In genomic region chr6:162379762-162380409, GRCh38 we compare ENCODE assay signal across 30 cellular contexts.
A peak's percentile ranks its signal among the peaks of the same experiment; 100 is the strongest.
DNase-seq lines count a peak whose midpoint lies in the region; ATAC-seq and TF ChIP-seq lines count a peak whose summit lies in the region.
"Had no signal": no experiment of that assay in that cellular context is flagged by ENCODE, and none has a peak within 500 bp of the region (broad histone marks: within the 10 kb centered on the region; RNA-seq: fewer than 3 reads in every experiment).

No MANE protein-coding gene starts in this region.

- intact Hi-C loops in Right ventricle myocardium superior (cut with DNase I): no loop called here
- intact Hi-C loops in vagina (cut with DNase I): no loop called here

- peak overlapping the region; percentile 66 for H3K27ac Mint-ChIP-seq in chondrocyte (ENCODE audit: unreplicated experiment)
- peak overlapping the region; percentile 17 to 92 (median 87) for H3K27ac Mint-ChIP-seq in nephron
- H3K27ac Mint-ChIP-seq: activated CD8-positive, alpha-beta T cell treated with anti-CD3 and anti-CD28 coated beads, Interleukin-2, amount 10 ng/mL, durations not matched to agents 7 days and 5 days; activated T-helper 17 cell treated with anti-CD3 and anti-CD28 coated beads, Interleukin-2, amount 50 U/mL, for 72 hours; B cell; CD4-positive, alpha-beta memory T cell; HFFc6; T-cell had no signal

- no peak overlapping the region for H3K4me3 Mint-ChIP-seq in chondrocyte (ENCODE audit: unreplicated experiment)
- no peak overlapping the region for H3K4me3 Mint-ChIP-seq in nephron
- H3K4me3 Mint-ChIP-seq: activated CD8-positive, alpha-beta T cell treated with anti-CD3 and anti-CD28 coated beads, Interleukin-2, amount 10 ng/mL, durations not matched to agents 7 days and 5 days; activated T-helper 17 cell treated with anti-CD3 and anti-CD28 coated beads, Interleukin-2, amount 50 U/mL, for 72 hours; B cell; CD4-positive, alpha-beta memory T cell; HFFc6; neural progenitor cell; T-cell had no signal

- DNase-seq in DMS53 (lab: John Stamatoyannopoulos, UW): peak; percentile 75
- peak; percentile 32 to 42 for DNase-seq in SHP77 (lab: John Stamatoyannopoulos, UW)
- no peak for DNase-seq in chondrocyte (ENCODE audit: low spot score)
- DNase-seq in Right ventricle myocardium superior: no peak
- DNase-seq in vagina (ENCODE audit: extremely low spot score in 2 of 2): no peak
- DNase-seq in central memory CD4-positive, alpha-beta T cell: no peak
- DNase-seq: activated CD4-positive, alpha-beta T cell treated with anti-CD3 and anti-CD28 coated beads for 4 hours; activated CD8-positive, alpha-beta T cell treated with anti-CD3 and anti-CD28 coated beads, Interleukin-2, amount 10 ng/mL, durations not matched to agents 7 days and 5 days; activated naive CD4-positive, alpha-beta T cell treated with anti-CD3 and anti-CD28 coated beads, Interleukin-2, amount 50 U/mL, for 16 hours; anterior cingulate cortex; CD4-positive, alpha-beta memory T cell; cerebellar nuclear complex; dorsolateral prefrontal cortex; HFFc6; KBM-7; left ventricle myocardium inferior; mesendoderm; NCI-H1417; NCI-H226; NCI-H82; stimulated activated CD4-positive, alpha-beta T cell treated with anti-CD3 and anti-CD28 coated beads, Interleukin-4, amount 100 ng/mL, for 4 hours; T-cell; WERI-Rb-1 had no signal

- H3K27ac ChIP-seq in vagina: no peak overlapping the region
- H3K27ac ChIP-seq in gastroesophageal sphincter: no peak overlapping the region
- H3K27ac ChIP-seq: dorsolateral prefrontal cortex, left ventricle myocardium inferior, neural progenitor cell, right atrium auricular region, tibial nerve, WERI-Rb-1 had no signal

- WGBS in gastroesophageal sphincter (ENCODE audit: low coverage in 1 of 2), 2 donors: 23 to 35% methylated on average over 5 of the region's 5 CpGs

- H3K4me1 Mint-ChIP-seq in chondrocyte (ENCODE audit: low read depth) (peaks cover 58% of the 10 kb centered on the region), nephron (peaks cover 16% of the 10 kb centered on the region)
- H3K4me1 Mint-ChIP-seq: activated T-helper 17 cell treated with anti-CD3 and anti-CD28 coated beads, Interleukin-2, amount 50 U/mL, for 72 hours; B cell; CD4-positive, alpha-beta memory T cell; neural progenitor cell; T-cell had no signal

- H3K27me3 ChIP-seq in vagina (no peaks in the 10 kb centered on the region), gastroesophageal sphincter (no peaks in the 10 kb centered on the region)
- H3K27me3 ChIP-seq: dorsolateral prefrontal cortex, neural progenitor cell, right atrium auricular region, tibial nerve had no signal

- no peak for TF ChIP-seq EP300 in gastroesophageal sphincter (IDR thresholded peaks at IDR 0.05)

- H3K4me1 ChIP-seq in vagina (no peaks in the 10 kb centered on the region), gastroesophageal sphincter (peaks cover 0 to 12% (median 0%) of the 10 kb centered on the region in 3 donors)
- H3K4me1 ChIP-seq: left ventricle myocardium inferior, right atrium auricular region had no signal

- H3K27me3 Mint-ChIP-seq in chondrocyte (ENCODE audit: low read depth) (no peaks in the 10 kb centered on the region), nephron (ENCODE audit: low read depth) (no peaks in the 10 kb centered on the region)
- H3K27me3 Mint-ChIP-seq: activated T-helper 17 cell treated with anti-CD3 and anti-CD28 coated beads, Interleukin-2, amount 50 U/mL, for 72 hours; B cell; CD4-positive, alpha-beta memory T cell; T-cell had no signal

- no peaks in the 10 kb centered on the region for H3K36me3 ChIP-seq in vagina
- no peaks in the 10 kb centered on the region for H3K36me3 ChIP-seq in gastroesophageal sphincter
- H3K36me3 ChIP-seq: left ventricle myocardium inferior, neural progenitor cell, right atrium auricular region, tibial nerve, WERI-Rb-1 had no signal

- no peak for ATAC-seq in Right ventricle myocardium superior (ENCODE audit: poor library complexity)
- no peak for ATAC-seq in gastroesophageal sphincter
- ATAC-seq: activated CD8-positive, alpha-beta T cell treated with anti-CD3 and anti-CD28 coated beads, Interleukin-2, amount 10 ng/mL, durations not matched to agents 7 days and 5 days; activated T-helper 17 cell treated with anti-CD3 and anti-CD28 coated beads, Interleukin-2, amount 50 U/mL, for 72 hours; T-cell had no signal

- no peaks in the 10 kb centered on the region for H3K9me3 Mint-ChIP-seq in chondrocyte (ENCODE audit: low read depth)
- peaks cover 2% of the 10 kb centered on the region for H3K9me3 Mint-ChIP-seq in nephron

- TF ChIP-seq CTCF in chondrocyte (IDR thresholded peaks at IDR 0.05) (no peak), nephron (IDR thresholded peaks at IDR 0.05; ENCODE audit: unreplicated experiment in 3 of 3) (no peak), vagina (IDR thresholded peaks at IDR 0.05) (no peak), gastroesophageal sphincter (IDR thresholded peaks at IDR 0.05) (no peak)

- no peaks in the 10 kb centered on the region for H3K9me3 ChIP-seq in vagina
- H3K9me3 ChIP-seq in gastroesophageal sphincter: no peaks in the 10 kb centered on the region
- H3K9me3 ChIP-seq: left ventricle myocardium inferior, right atrium auricular region, tibial nerve had no signal

- H3K4me3 ChIP-seq in vagina: no peak overlapping the region
- H3K4me3 ChIP-seq in gastroesophageal sphincter: no peak overlapping the region
- H3K4me3 ChIP-seq: dorsolateral prefrontal cortex, left ventricle myocardium inferior, neural progenitor cell, right atrium auricular region, tibial nerve had no signal

- TF ChIP-seq POLR2A in vagina (IDR thresholded peaks at IDR 0.05) (no peak), gastroesophageal sphincter (IDR thresholded peaks at IDR 0.05) (no peak)

- H3K36me3 Mint-ChIP-seq in chondrocyte (ENCODE audit: low read depth) (peaks cover 2% of the 10 kb centered on the region), nephron (ENCODE audit: low read depth) (no peaks in the 10 kb centered on the region)
- H3K36me3 Mint-ChIP-seq: T-cell had no signal

Comparison
In these comparisons a context has a peak if more than half of its experiments do, and no peak if none do; other contexts are left out.
1. DNase-seq: peak in DMS53 (single experiment) and SHP77 (2 of 2); none in chondrocyte (single experiment), Right ventricle myocardium superior (single experiment), vagina (0 of 2) and central memory CD4-positive, alpha-beta T cell (single experiment).